ENCODE assay signal across 1 cellular context in the genomic region with DNA sequence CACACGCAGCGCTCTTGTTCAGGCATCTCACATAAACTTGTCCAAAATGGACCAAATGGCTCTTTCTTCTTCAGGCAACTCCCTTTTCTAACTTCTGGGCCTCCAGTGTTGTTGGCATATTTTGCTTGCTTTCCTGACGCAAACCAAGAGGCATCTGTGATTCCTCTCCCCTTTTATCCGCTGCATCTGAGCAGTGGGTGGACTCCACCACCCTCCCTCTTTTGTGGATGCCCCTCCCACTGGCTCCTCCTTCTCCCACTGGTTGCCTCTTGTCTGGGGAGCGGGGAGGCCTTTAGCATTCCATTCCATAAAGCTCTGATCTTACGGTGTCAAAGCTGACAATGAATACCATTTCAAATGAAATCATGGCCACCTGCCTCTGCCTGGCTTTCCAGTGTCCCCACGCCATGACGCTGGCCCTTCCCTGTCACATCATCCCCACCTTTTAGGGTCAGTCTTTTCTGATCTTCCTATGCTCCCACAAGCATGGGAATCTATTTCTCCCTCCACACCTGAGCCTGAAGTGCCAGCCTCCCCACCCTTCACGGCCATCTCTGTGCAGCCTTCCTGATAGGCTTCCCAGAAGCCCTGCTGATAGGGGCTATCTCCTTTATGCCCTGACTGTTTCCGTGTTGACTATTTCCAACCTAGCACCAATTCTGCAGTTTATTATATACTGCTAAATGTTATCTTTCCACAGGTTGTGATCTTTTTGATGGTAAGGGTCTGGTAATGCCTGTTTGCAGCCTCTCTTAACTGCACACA.
TF ChIP-seq lines count a peak whose summit lies in the region.

No MANE protein-coding gene starts in this region.

TF ChIP-seq in WTC11, 78 proteins besides CTCF, POLR2A, EP300 and RAD21 (continued from another document):
- TF ChIP-seq, protein P1, sequence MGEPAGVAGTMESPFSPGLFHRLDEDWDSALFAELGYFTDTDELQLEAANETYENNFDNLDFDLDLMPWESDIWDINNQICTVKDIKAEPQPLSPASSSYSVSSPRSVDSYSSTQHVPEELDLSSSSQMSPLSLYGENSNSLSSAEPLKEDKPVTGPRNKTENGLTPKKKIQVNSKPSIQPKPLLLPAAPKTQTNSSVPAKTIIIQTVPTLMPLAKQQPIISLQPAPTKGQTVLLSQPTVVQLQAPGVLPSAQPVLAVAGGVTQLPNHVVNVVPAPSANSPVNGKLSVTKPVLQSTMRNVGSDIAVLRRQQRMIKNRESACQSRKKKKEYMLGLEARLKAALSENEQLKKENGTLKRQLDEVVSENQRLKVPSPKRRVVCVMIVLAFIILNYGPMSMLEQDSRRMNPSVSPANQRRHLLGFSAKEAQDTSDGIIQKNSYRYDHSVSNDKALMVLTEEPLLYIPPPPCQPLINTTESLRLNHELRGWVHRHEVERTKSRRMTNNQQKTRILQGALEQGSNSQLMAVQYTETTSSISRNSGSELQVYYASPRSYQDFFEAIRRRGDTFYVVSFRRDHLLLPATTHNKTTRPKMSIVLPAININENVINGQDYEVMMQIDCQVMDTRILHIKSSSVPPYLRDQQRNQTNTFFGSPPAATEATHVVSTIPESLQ (CRISPR knock-in tag; IDR thresholded peaks at IDR 0.05): no peak
- TF ChIP-seq FOXK1 (CRISPR knock-in tag; IDR thresholded peaks at IDR 0.05): no peak
